ENCODE assay signal across 17 cellular contexts in genomic region chr5:177064500-177065277, GRCh38. TPM values are rescaled to one million over a fixed set of nuclear protein-coding genes. Genes with fewer than 3 reads are reported as not detected.
DNase-seq lines count a peak whose midpoint lies in the region; ATAC-seq, FAIRE-seq and TF ChIP-seq lines count a peak whose summit lies in the region.
"Had no signal": no experiment of that assay in that cellular context is flagged by ENCODE, and none has a peak within 500 bp of the region (broad histone marks: within the 10 kb centered on the region; RNA-seq: fewer than 3 reads in every experiment).

No MANE protein-coding gene starts in this region.

- H3K4me1 Mint-ChIP-seq in endothelial cell (ENCODE audit: unreplicated experiment), result no peaks in the 10 kb centered on the region
- H3K4me1 Mint-ChIP-seq: GM23338 had no signal

- intact Hi-C loops in IMR-90 (cut with micrococcal nuclease), result no loop called here

- H4K5ac ChIP-seq in IMR-90 (ENCODE audit: low read depth, low read length), result no peak overlapping the region

- dilution Hi-C loops in IMR-90 (cut with HindIII; ENCODE audit: low sequenced_read_pairs, unreplicated experiment), result no loop called here

- no peaks in the 10 kb centered on the region for H3K9me3 ChIP-seq in IMR-90 (ENCODE audit: control insufficient read depth, insufficient read depth, low read length)
- no peaks in the 10 kb centered on the region for H3K9me3 ChIP-seq in hepatocyte (ENCODE audit: low read depth)

- no peak overlapping the region for H2BK15ac ChIP-seq in IMR-90 (ENCODE audit: low read depth, low read length)

- H3K27ac Mint-ChIP-seq in endothelial cell (ENCODE audit: unreplicated experiment), result no peak overlapping the region
- H3K27ac Mint-ChIP-seq: B cell; CD4-positive, alpha-beta T cell; GM23338 had no signal

- H3K23ac ChIP-seq in IMR-90 (ENCODE audit: low read depth, low read length), result no peak overlapping the region

- no peaks in the 10 kb centered on the region for H3K79me2 ChIP-seq in hepatocyte

- H3K9me3 Mint-ChIP-seq in endothelial cell (ENCODE audit: unreplicated experiment), result no peaks in the 10 kb centered on the region
- H3K9me3 Mint-ChIP-seq: CD4-positive, alpha-beta T cell; GM23338 had no signal

- TF ChIP-seq RAD21 in IMR-90 (IDR thresholded peaks at IDR 0.05; ENCODE audit: low read length), result no peak

- no peak overlapping the region for H2AK5ac ChIP-seq in IMR-90 (ENCODE audit: low read depth, low read length)

- H4K8ac ChIP-seq in IMR-90 (ENCODE audit: low read depth in 2 of 2, low read length in 2 of 2), result no peak overlapping the region

- H3K4me3 ChIP-seq in IMR-90 (ENCODE audit: insufficient read depth, low read depth, low read length), result no peak overlapping the region
- H3K4me3 ChIP-seq in bronchial epithelial cell (ENCODE audit: low read depth, low read length), result no peak overlapping the region
- H3K4me3 ChIP-seq in hepatocyte, result no peak overlapping the region
- H3K4me3 ChIP-seq: GM12878, GM23338 had no signal

- H3K27me3 ChIP-seq in IMR-90 (ENCODE audit: control insufficient read depth, insufficient read depth, low read length) (no peaks in the 10 kb centered on the region), bronchial epithelial cell (ENCODE audit: control insufficient read depth, insufficient read depth, low read length) (no peaks in the 10 kb centered on the region), hepatocyte (no peaks in the 10 kb centered on the region)

- no peaks in the 10 kb centered on the region for H4K20me1 ChIP-seq in IMR-90 (ENCODE audit: insufficient read depth, low read length)
- no peaks in the 10 kb centered on the region for H4K20me1 ChIP-seq in hepatocyte (ENCODE audit: insufficient read depth, poor library complexity, severe bottlenecking)

- H3K4me1 ChIP-seq in IMR-90 (ENCODE audit: control insufficient read depth, insufficient read depth, low read length) (peaks cover 5% of the 10 kb centered on the region), hepatocyte (ENCODE audit: insufficient read depth) (peaks cover 3% of the 10 kb centered on the region)

- no peak for ATAC-seq in IMR-90 (ENCODE audit: low read depth)
- ATAC-seq in GM18517 (IDR thresholded peaks at IDR 0.05; ENCODE audit: unreplicated experiment), result no peak
- ATAC-seq in GM21360 (IDR thresholded peaks at IDR 0.05; ENCODE audit: unreplicated experiment), result no peak
- ATAC-seq: GM12878, GM23338 had no signal

- no peak overlapping the region for H3K56ac ChIP-seq in IMR-90 (ENCODE audit: extremely low read depth, insufficient read depth, low read length)

- no peak for TF ChIP-seq POLR2A in IMR-90 (IDR thresholded peaks at IDR 0.05; ENCODE audit: low read depth, low read length)

- H3K9ac ChIP-seq in IMR-90 (ENCODE audit: low read depth, low read length), result no peak overlapping the region

- H2BK120ac ChIP-seq in IMR-90 (ENCODE audit: low read depth, low read length), result no peak overlapping the region

- H3K18ac ChIP-seq in IMR-90 (ENCODE audit: low read depth, low read length), result no peak overlapping the region

- no peak overlapping the region for H4K91ac ChIP-seq in IMR-90 (ENCODE audit: insufficient read depth, low read depth, low read length)

- peaks cover 14% of the 10 kb centered on the region for H3K36me3 Mint-ChIP-seq in endothelial cell (ENCODE audit: low read depth, unreplicated experiment)

- in situ Hi-C loops in IMR-90 (cut with MboI; ENCODE audit: low sequenced_read_pairs), result no loop called here

- no peak overlapping the region for H2AK9ac ChIP-seq in IMR-90 (replicated peaks; ENCODE audit: low read depth, low read length, poor library complexity)

- H3K14ac ChIP-seq in IMR-90 (replicated peaks; ENCODE audit: low read depth, low read length), result no peak overlapping the region

- H3K27ac ChIP-seq in IMR-90 (ENCODE audit: insufficient read depth, low read length) (no peak overlapping the region), hepatocyte (peak overlapping the region; percentile 86)
- H3K27ac ChIP-seq: HL-60 had no signal

- H2BK20ac ChIP-seq in IMR-90 (ENCODE audit: low read depth, low read length), result no peak overlapping the region

- H3K36me3 ChIP-seq in IMR-90 (ENCODE audit: control insufficient read depth, insufficient read depth, low read length) (peaks cover 31% of the 10 kb centered on the region), bronchial epithelial cell (ENCODE audit: control insufficient read depth, insufficient read depth, low read length) (peaks cover 7% of the 10 kb centered on the region), hepatocyte (replicated peaks; ENCODE audit: insufficient read depth, low read depth) (no peaks in the 10 kb centered on the region)

- no peak for DNase-seq in IMR-90
- DNase-seq in bronchial epithelial cell (ENCODE audit: low read depth), result no peak
- no peak for DNase-seq in hepatocyte (ENCODE audit: low spot score)
- peak; percentile 22 for DNase-seq in pulmonary artery endothelial cell (ENCODE audit: low read depth, low spot score)
- DNase-seq in endothelial cell (ENCODE audit: low spot score), result no peak
- DNase-seq: C1 segment of cervical spinal cord; CD4-positive, alpha-beta T cell; DMS79; H7 had no signal

- no peak overlapping the region for H3K4me3 Mint-ChIP-seq in endothelial cell (ENCODE audit: unreplicated experiment)
- H3K4me3 Mint-ChIP-seq: B cell; CD4-positive, alpha-beta T cell; GM23338 had no signal

- no TSS peak for BruUV-seq in IMR-90 (replicated peaks; lab: Mats Ljungman, UMichigan)

- WGBS in IMR-90 (ENCODE audit: extremely low coverage in 2 of 2, insufficient read length in 1 of 2), 2 experiments, result 92% methylated on average over 5 of the region's 12 CpGs; no CpG with 5 or more reads in 1 of the 2 experiments
- 99% methylated on average over 12 of the region's 12 CpGs for WGBS in hepatocyte (ENCODE audit: low lambda C conversion rate, missing lambda C conversion rate)

- H2AFZ ChIP-seq in IMR-90 (replicated peaks; ENCODE audit: low read length, poor library complexity) (peak overlapping the region; percentile 43), hepatocyte (no peak overlapping the region)
- H2AFZ ChIP-seq: GM23338 had no signal

- CTCF ChIA-PET in IMR-90 (lab: Yijun Ruan, JAX), result interaction anchor here (1.1 kb wide), 1 partner anchor 46 kb away, joined by 3 read pairs; no protein-coding TSS in a partner anchor

- H2BK5ac ChIP-seq in IMR-90 (ENCODE audit: low read depth, low read length, poor library complexity, severe bottlenecking), result no peak overlapping the region

- H3K79me1 ChIP-seq in IMR-90 (ENCODE audit: low read depth in 1 of 2, low read length in 2 of 2), result no peaks in the 10 kb centered on the region

- H3K4ac ChIP-seq in IMR-90 (ENCODE audit: low read depth, low read length), result no peak overlapping the region

- peaks cover 9% of the 10 kb centered on the region; the same call in 1 of the 2 replicates for H3K9me1 ChIP-seq in IMR-90 (ENCODE audit: insufficient read depth, low read length)

- H3K4me2 ChIP-seq in IMR-90 (ENCODE audit: low read depth, low read length), result no peak overlapping the region
- no peak overlapping the region for H3K4me2 ChIP-seq in hepatocyte
- H3K4me2 ChIP-seq: GM23338 had no signal

- peaks cover 4% of the 10 kb centered on the region for H3K27me3 Mint-ChIP-seq in endothelial cell (ENCODE audit: unreplicated experiment)
- H3K27me3 Mint-ChIP-seq: B cell; CD4-positive, alpha-beta T cell had no signal

- H3K9me2 ChIP-seq in hepatocyte (replicated peaks; ENCODE audit: insufficient read depth), result no peaks in the 10 kb centered on the region

- peak; percentile 88 for FAIRE-seq in bronchial epithelial cell (lab: Jason Lieb, UNC)
- FAIRE-seq: A204.1, GM12878, GM18507 had no signal

- POLR2A ChIA-PET in IMR-90 (lab: Charles Lee; ENCODE audit: unreplicated experiment), result no interaction called here

- TF ChIP-seq CTCF in IMR-90 (conservative IDR thresholded peaks at IDR 0.05; ENCODE audit: low read depth, low read length) (no peak), bronchial epithelial cell (IDR thresholded peaks at IDR 0.05; ENCODE audit: insufficient read depth, low read length, severe bottlenecking) (no peak), hepatocyte (IDR thresholded peaks at IDR 0.05; ENCODE audit: poor library complexity) (no peak), endothelial cell (IDR thresholded peaks at IDR 0.05; ENCODE audit: unreplicated experiment) (no peak)

TF ChIP-seq in IMR-90, 13 proteins besides CTCF, POLR2A, EP300 and RAD21:
- TF ChIP-seq CHD1 (IDR thresholded peaks at IDR 0.05; ENCODE audit: low read depth, low read length) (no peak), FOS (IDR thresholded peaks at IDR 0.05; ENCODE audit: low read depth, low read length) (no peak), CEBPB (IDR thresholded peaks at IDR 0.05; ENCODE audit: low read depth, low read length) (no peak), SMC3 (IDR thresholded peaks at IDR 0.05; ENCODE audit: low read depth, low read length) (no peak), RFX5 (IDR thresholded peaks at IDR 0.05; ENCODE audit: low read depth, low read length) (no peak)
TF ChIP-seq in IMR-90: peak in this region for 0.

RNA-seq across cellular contexts. Expression of gene FGFR4, which starts 22.0 kb away (rescaled TPM):
- total RNA-seq in IMR-90 (2012; rRNA removed) (0.90 and 1.7 TPM in 2 replicates), bronchial epithelial cell (0.79 and 1.5 TPM in 2 replicates), hepatocyte (90.2 and 121 TPM in 2 replicates), pulmonary artery endothelial cell (0.86 and 1.2 TPM in 2 replicates), endothelial cell (ENCODE audit: unreplicated experiment) (11.0 TPM)
- polyA plus RNA-seq in IMR-90 (2012; rRNA removed) (2.4 TPM in 2 replicates), hepatocyte (75.6 and 94.3 TPM in 2 replicates)
- polyA plus RNA-seq in IMR-90 (2012; cell fraction: cytosol; rRNA removed), result 2.5 TPM in 2 replicates
- 5.8 and 8.5 TPM in 2 replicates for polyA plus RNA-seq in IMR-90 (2012; cell fraction: nucleus; rRNA removed; ENCODE audit: low replicate concordance)

RNA-seq across cellular contexts. Expression of gene ZNF346, which starts 42.2 kb away (rescaled TPM):
- total RNA-seq in IMR-90 (2012; rRNA removed) (14.7 and 15.1 TPM in 2 replicates), bronchial epithelial cell (7.1 and 9.1 TPM in 2 replicates), hepatocyte (13.1 and 13.8 TPM in 2 replicates), pulmonary artery endothelial cell (21.7 and 24.4 TPM in 2 replicates), endothelial cell (ENCODE audit: unreplicated experiment) (26.3 TPM)
- polyA plus RNA-seq in IMR-90 (2012; rRNA removed) (15.7 and 17.0 TPM in 2 replicates), hepatocyte (18.0 and 21.4 TPM in 2 replicates)
- 10.1 and 10.8 TPM in 2 replicates for polyA plus RNA-seq in IMR-90 (2012; cell fraction: cytosol; rRNA removed)
- 18.8 and 24.7 TPM in 2 replicates for polyA plus RNA-seq in IMR-90 (2012; cell fraction: nucleus; rRNA removed; ENCODE audit: low replicate concordance)

RNA-seq across cellular contexts. Expression of gene UIMC1, which starts 58.1 kb away (rescaled TPM):
- total RNA-seq in IMR-90 (2012; rRNA removed) (23.1 and 27.6 TPM in 2 replicates), bronchial epithelial cell (22.0 and 24.5 TPM in 2 replicates), hepatocyte (24.1 and 28.2 TPM in 2 replicates), pulmonary artery endothelial cell (41.6 and 64.0 TPM in 2 replicates), endothelial cell (ENCODE audit: unreplicated experiment) (40.9 TPM)
- polyA plus RNA-seq in IMR-90 (2012; rRNA removed) (15.7 and 19.5 TPM in 2 replicates), hepatocyte (12.6 and 22.3 TPM in 2 replicates)
- 4.3 and 9.8 TPM in 2 replicates for polyA plus RNA-seq in IMR-90 (2012; cell fraction: cytosol; rRNA removed)
- polyA plus RNA-seq in IMR-90 (2012; cell fraction: nucleus; rRNA removed; ENCODE audit: low replicate concordance), result 5.1 and 39.3 TPM in 2 replicates
